19 cellular contexts compared by ENCODE assay signal in the genomic region with DNA sequence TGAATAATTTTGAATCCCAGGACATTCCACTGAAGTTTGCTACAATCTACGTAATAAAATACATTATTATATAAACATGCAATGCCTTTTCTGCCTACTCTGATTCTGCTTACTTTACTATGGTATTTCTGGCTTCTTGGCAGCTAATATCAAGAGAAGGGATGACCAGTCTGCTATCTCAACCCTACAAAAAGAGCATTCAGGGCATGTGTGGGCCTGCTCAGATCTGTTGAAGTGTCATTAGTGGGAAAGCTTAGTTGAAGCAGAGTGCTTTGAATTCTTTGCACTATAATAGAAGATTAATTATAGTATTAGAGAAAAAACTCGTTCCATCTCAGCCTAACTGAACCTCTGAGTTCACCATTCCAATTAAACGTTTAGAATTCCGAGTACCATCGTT.
"Had no signal": no experiment of that assay in that cellular context is flagged by ENCODE, and none has a peak within 500 bp of the region (broad histone marks: within the 10 kb centered on the region; RNA-seq: fewer than 3 reads in every experiment).

No MANE protein-coding gene starts in this region.

- H3K27me3 Mint-ChIP-seq: activated naive CD4-positive, alpha-beta T cell treated with anti-CD3 and anti-CD28 coated beads, Interleukin-2, amount 50 U/mL, for 24 hours had no signal

- H3K27ac Mint-ChIP-seq: activated naive CD4-positive, alpha-beta T cell treated with anti-CD3 and anti-CD28 coated beads, Interleukin-2, amount 50 U/mL, for 24 hours; activated T-cell treated with anti-CD3 and anti-CD28 coated beads, Interleukin-2, amount 50 U/mL, for 72 hours; immature natural killer cell; natural killer cell had no signal

- H3K4me3 Mint-ChIP-seq: activated naive CD4-positive, alpha-beta T cell treated with anti-CD3 and anti-CD28 coated beads, Interleukin-2, amount 50 U/mL, for 24 hours; activated T-cell treated with anti-CD3 and anti-CD28 coated beads, Interleukin-2, amount 50 U/mL, for 72 hours; immature natural killer cell; natural killer cell had no signal

- H3K36me3 Mint-ChIP-seq: activated naive CD4-positive, alpha-beta T cell treated with anti-CD3 and anti-CD28 coated beads, Interleukin-2, amount 50 U/mL, for 24 hours; immature natural killer cell; natural killer cell had no signal

- ATAC-seq: activated T-cell treated with anti-CD3 and anti-CD28 coated beads, Interleukin-2, amount 50 U/mL, for 72 hours; heart right ventricle; natural killer cell; psoas muscle; right cardiac atrium; stimulated activated naive CD8-positive, alpha-beta T cell treated with anti-CD3 and anti-CD28 coated beads, Interleukin-15, Interleukin-2, amounts not matched to agents 100 U/mL and 50 U/mL, for 24 hours had no signal

- DNase-seq: activated CD4-positive, alpha-beta T cell treated with anti-CD3 and anti-CD28 coated beads, Interleukin-2, amount 50 U/mL, for 1 hour; activated CD4-positive, CD25-positive, alpha-beta regulatory T cell treated with anti-CD3 and anti-CD28 coated beads, Interleukin-2, amount 50 U/mL, for 72 hours; activated effector memory CD4-positive, alpha-beta T cell treated with anti-CD3 and anti-CD28 coated beads, Interleukin-2, amount 50 U/mL, for 16 hours; activated T-cell treated with anti-CD3 and anti-CD28 coated beads, Interleukin-2, amount 50 U/mL, for 72 hours; adrenal gland; effector CD4-positive, alpha-beta T cell; heart right ventricle; immature natural killer cell; natural killer cell; ovary; psoas muscle; right cardiac atrium; stimulated activated naive CD8-positive, alpha-beta T cell treated with anti-CD3 and anti-CD28 coated beads, Interleukin-15, Interleukin-2, amounts not matched to agents 100 U/mL and 50 U/mL, for 24 hours; substantia nigra; tibial artery had no signal

- H3K4me1 ChIP-seq: adrenal gland, esophagus muscularis mucosa, heart right ventricle, psoas muscle, tibial artery had no signal

- H3K4me3 ChIP-seq: adrenal gland, esophagus muscularis mucosa, heart right ventricle, ovary, psoas muscle, skin epidermis, tibial artery had no signal

- H3K36me3 ChIP-seq: adrenal gland, esophagus muscularis mucosa, heart right ventricle, ovary, tibial artery had no signal

- H3K4me1 Mint-ChIP-seq: activated naive CD4-positive, alpha-beta T cell treated with anti-CD3 and anti-CD28 coated beads, Interleukin-2, amount 50 U/mL, for 24 hours; immature natural killer cell; natural killer cell had no signal

- H3K27me3 ChIP-seq: adrenal gland, ovary, tibial artery had no signal

- H3K9me3 Mint-ChIP-seq: activated naive CD4-positive, alpha-beta T cell treated with anti-CD3 and anti-CD28 coated beads, Interleukin-2, amount 50 U/mL, for 24 hours; activated T-cell treated with anti-CD3 and anti-CD28 coated beads, Interleukin-2, amount 50 U/mL, for 72 hours had no signal

- H3K9me3 ChIP-seq: esophagus muscularis mucosa, heart right ventricle, ovary, psoas muscle, tibial artery had no signal

- H3K27ac ChIP-seq: adrenal gland, esophagus muscularis mucosa, heart right ventricle, ovary, psoas muscle, skin epidermis, tibial artery, VCaP had no signal
